1 cellular context compared by ENCODE assay signal in the genomic region with DNA sequence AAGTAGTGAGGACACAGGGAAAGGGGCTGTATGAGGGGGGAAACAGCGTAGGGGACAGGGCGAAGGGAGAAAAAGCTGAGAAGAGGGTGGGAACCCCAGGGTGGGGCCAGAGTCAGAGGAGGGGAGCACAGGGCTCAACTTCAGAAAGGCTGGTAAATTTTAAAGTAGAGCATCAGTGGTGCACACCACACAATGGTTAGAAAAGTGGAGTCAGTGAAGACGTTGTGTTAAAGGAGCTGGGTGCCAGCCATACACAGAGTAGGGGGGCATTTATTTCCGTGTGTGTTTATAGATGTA.
TF ChIP-seq lines count a peak whose summit lies in the region.

No MANE protein-coding gene starts in this region.

TF ChIP-seq in endothelial cell of umbilical vein, 7 proteins besides CTCF, POLR2A, EP300 and RAD21:
- TF ChIP-seq JUN (IDR thresholded peaks at IDR 0.05; ENCODE audit: borderline replicate concordance, insufficient read depth, insufficient read length, low read depth), result no peak
- no peak for TF ChIP-seq MYC (IDR thresholded peaks at IDR 0.05; ENCODE audit: low read depth, low read length)
- TF ChIP-seq MAX (IDR thresholded peaks at IDR 0.05; ENCODE audit: insufficient read depth, insufficient read length), result no peak
- TF ChIP-seq FOS (IDR thresholded peaks at IDR 0.05; ENCODE audit: borderline replicate concordance, insufficient read depth, low read length), result no peak
- TF ChIP-seq EZH2 (IDR thresholded peaks at IDR 0.05; ENCODE audit: borderline replicate concordance, low read depth, low read length, severe bottlenecking), result no peak
- no peak for TF ChIP-seq POLR2AphosphoS5 (IDR thresholded peaks at IDR 0.05; ENCODE audit: insufficient read depth, low read depth, low read length)
- TF ChIP-seq GATA2 (IDR thresholded peaks at IDR 0.05; ENCODE audit: insufficient read depth, insufficient read length, low read depth, low read length), result no peak
TF ChIP-seq in endothelial cell of umbilical vein: peak in this region for 0.
